Comparison of ENCODE assay signal across 8 cellular contexts in the genomic region with DNA sequence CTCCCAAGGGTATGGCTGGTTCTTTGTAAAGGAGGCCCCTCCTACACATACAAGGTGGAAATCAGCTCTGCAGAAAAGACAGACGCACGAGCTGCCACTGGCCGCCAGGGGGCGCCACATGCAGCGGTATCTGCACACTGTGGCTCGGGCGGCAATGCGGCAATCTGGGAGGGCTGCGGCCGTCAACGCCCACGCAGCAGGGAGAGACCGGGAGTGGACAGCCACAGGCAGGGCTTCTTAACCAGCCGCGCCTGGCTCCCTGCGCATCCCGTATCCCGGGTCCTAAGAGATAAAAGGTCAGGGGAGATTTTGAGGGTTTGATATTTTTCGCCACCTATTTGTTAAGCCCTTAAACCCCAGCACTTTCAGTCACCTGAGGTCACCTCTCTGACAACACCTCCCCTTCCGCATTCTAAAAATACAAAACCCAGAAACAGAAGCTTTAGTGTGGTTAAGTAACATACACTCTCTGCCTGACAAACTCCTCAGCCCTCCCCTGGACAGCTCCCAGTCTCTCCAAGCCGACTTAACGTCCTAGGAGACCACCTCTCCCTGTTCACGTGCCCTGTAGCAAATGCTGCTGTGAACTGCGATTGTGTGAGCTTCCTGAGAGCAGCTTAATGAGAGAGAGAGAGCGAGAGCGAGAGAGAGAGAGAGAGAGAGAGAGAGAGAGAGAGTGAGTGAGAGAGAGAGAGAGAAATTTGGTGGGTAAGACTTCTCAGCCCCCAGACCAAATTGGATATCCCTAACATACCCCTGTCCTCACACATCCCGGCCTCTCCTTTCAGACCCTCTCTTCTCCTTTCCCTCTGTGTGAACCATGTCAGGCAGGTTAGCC. TPM values are rescaled to one million over a fixed set of nuclear protein-coding genes. Genes with fewer than 3 reads are reported as not detected.
DNase-seq lines count a peak whose midpoint lies in the region; ATAC-seq and TF ChIP-seq lines count a peak whose summit lies in the region.

No MANE protein-coding gene starts in this region.

- H3K4me1 ChIP-seq in cardiac muscle cell (ENCODE audit: low read depth) (no peaks in the 10 kb centered on the region), vagina (no peaks in the 10 kb centered on the region)

- H3K9me3 ChIP-seq in cardiac muscle cell (ENCODE audit: low read depth) (no peaks in the 10 kb centered on the region), vagina (no peaks in the 10 kb centered on the region)

- H3K27ac Mint-ChIP-seq in activated naive CD8-positive, alpha-beta T cell treated with anti-CD3 and anti-CD28 coated beads, Interleukin-2, amount 10 ng/mL, durations not matched to agents 7 days and 5 days: peak overlapping the region; percentile 90
- no peak overlapping the region for H3K27ac Mint-ChIP-seq in progenitor cell of endocrine pancreas

- H3K27me3 ChIP-seq in cardiac muscle cell: peaks cover 70% of the 10 kb centered on the region
- H3K27me3 ChIP-seq in vagina: no peaks in the 10 kb centered on the region

- TF ChIP-seq POLR2A in NB4 (IDR thresholded peaks at IDR 0.05; ENCODE audit: extremely low read depth, insufficient read length) (no peak), vagina (IDR thresholded peaks at IDR 0.05) (no peak)

- H3K27me3 Mint-ChIP-seq in activated naive CD8-positive, alpha-beta T cell treated with anti-CD3 and anti-CD28 coated beads, Interleukin-2, amount 10 ng/mL, durations not matched to agents 7 days and 5 days: peaks cover 3% of the 10 kb centered on the region
- peaks cover 91% of the 10 kb centered on the region for H3K27me3 Mint-ChIP-seq in progenitor cell of endocrine pancreas

- H3K4me3 ChIP-seq in NB4 (ENCODE audit: low read depth, low read length): no peak overlapping the region
- H3K4me3 ChIP-seq in cardiac muscle cell: no peak overlapping the region
- peak overlapping the region in 1 of 2 donors; percentile 23 for H3K4me3 ChIP-seq in vagina

- H3K36me3 ChIP-seq in cardiac muscle cell (no peaks in the 10 kb centered on the region), vagina (no peaks in the 10 kb centered on the region)

- H3K4me1 Mint-ChIP-seq in activated naive CD8-positive, alpha-beta T cell treated with anti-CD3 and anti-CD28 coated beads, Interleukin-2, amount 10 ng/mL, durations not matched to agents 7 days and 5 days: peaks cover 27% of the 10 kb centered on the region
- peaks cover 4% of the 10 kb centered on the region for H3K4me1 Mint-ChIP-seq in progenitor cell of endocrine pancreas (ENCODE audit: low read depth)

- peaks cover 11% of the 10 kb centered on the region for H3K36me3 Mint-ChIP-seq in activated naive CD8-positive, alpha-beta T cell treated with anti-CD3 and anti-CD28 coated beads, Interleukin-2, amount 10 ng/mL, durations not matched to agents 7 days and 5 days
- no peaks in the 10 kb centered on the region for H3K36me3 Mint-ChIP-seq in progenitor cell of endocrine pancreas (ENCODE audit: insufficient read depth)

- TF ChIP-seq CTCF in GM12872 (IDR thresholded peaks at IDR 0.05; ENCODE audit: insufficient read depth, low read depth, low read length) (peak; percentile 94), NB4 (IDR thresholded peaks at IDR 0.05; ENCODE audit: low read depth, low read length) (peak; percentile 84), cardiac muscle cell (IDR thresholded peaks at IDR 0.05; ENCODE audit: low read depth, low read length) (peak; percentile 95), progenitor cell of endocrine pancreas (IDR thresholded peaks at IDR 0.05; ENCODE audit: unreplicated experiment) (peak; percentile 99), vagina (IDR thresholded peaks at IDR 0.05) (peak; percentile 69 to 87 (median 84))

- POLR2A ChIA-PET in activated naive CD8-positive, alpha-beta T cell treated with anti-CD3 and anti-CD28 coated beads, Interleukin-2, amount 10 ng/mL, durations not matched to agents 7 days and 5 days (lab: Charles Lee): interaction anchor here (0.6 to 2.8 kb wide), 23 partner anchors 11 to 412 kb away, joined by 3 to 46 read pairs (median 5); a partner anchor contains a TSS

- peaks cover 3% of the 10 kb centered on the region for H3K9me3 Mint-ChIP-seq in activated naive CD8-positive, alpha-beta T cell treated with anti-CD3 and anti-CD28 coated beads, Interleukin-2, amount 10 ng/mL, durations not matched to agents 7 days and 5 days
- no peaks in the 10 kb centered on the region for H3K9me3 Mint-ChIP-seq in progenitor cell of endocrine pancreas (ENCODE audit: low read depth)

- peak overlapping the region; percentile 86 for H3K4me3 Mint-ChIP-seq in activated naive CD8-positive, alpha-beta T cell treated with anti-CD3 and anti-CD28 coated beads, Interleukin-2, amount 10 ng/mL, durations not matched to agents 7 days and 5 days
- H3K4me3 Mint-ChIP-seq in progenitor cell of endocrine pancreas (ENCODE audit: low read depth): peak overlapping the region; percentile 32

- ATAC-seq in HG02610 (IDR thresholded peaks at IDR 0.05; ENCODE audit: unreplicated experiment): peak; percentile 63
- ATAC-seq in activated naive CD8-positive, alpha-beta T cell treated with anti-CD3 and anti-CD28 coated beads, Interleukin-2, amount 10 ng/mL, durations not matched to agents 7 days and 5 days (ENCODE audit: low read depth): peak; percentile 88

- DNase-seq in NB4 (ENCODE audit: low read depth): peak; percentile 87
- peak; percentile 93 for DNase-seq in SKM-1 treated with dmso at 0.1 percent for 144 hours (lab: John Stamatoyannopoulos, UW; ENCODE audit: unreplicated experiment)
- peak; percentile 97 for DNase-seq in activated naive CD8-positive, alpha-beta T cell treated with anti-CD3 and anti-CD28 coated beads, Interleukin-2, amount 10 ng/mL, durations not matched to agents 7 days and 5 days
- peak; percentile 89 to 93 for DNase-seq in cardiac muscle cell (ENCODE audit: low read depth in 1 of 2, low spot score in 1 of 2)
- peak; percentile 85 for DNase-seq in progenitor cell of endocrine pancreas (ENCODE audit: low spot score, unreplicated experiment)
- DNase-seq in vagina (ENCODE audit: extremely low spot score in 2 of 2): no peak

- H3K27ac ChIP-seq in cardiac muscle cell (no peak overlapping the region), vagina (no peak overlapping the region)

- intact Hi-C loops in vagina (cut with DNase I): loop anchor here (5.0 kb wide), 1 partner anchor 163 kb away; no protein-coding TSS in a partner anchor

RNA-seq across cellular contexts. Expression of a gene that starts 13.5 kb away (rescaled TPM):
- 1 to 10 TPM; 1.1 to 1.6 TPM for total RNA-seq in activated naive CD8-positive, alpha-beta T cell treated with anti-CD3 and anti-CD28 coated beads, Interleukin-2, amount 10 ng/mL, durations not matched to agents 7 days and 5 days
- total RNA-seq in cardiac muscle cell: 0.03 and 0.28 TPM in 2 replicates
- polyA plus RNA-seq in cardiac muscle cell: 0.17 TPM in 1 of 2 replicates, not detected in the other
- total RNA-seq in progenitor cell of endocrine pancreas: 0.05 TPM in 1 of 2 replicates, not detected in the other
- 0.74 TPM for total RNA-seq in vagina

RNA-seq across cellular contexts. Expression of a gene that starts 55.1 kb away (rescaled TPM):
- 10 to 100 TPM; 68.4 to 74.0 TPM for total RNA-seq in activated naive CD8-positive, alpha-beta T cell treated with anti-CD3 and anti-CD28 coated beads, Interleukin-2, amount 10 ng/mL, durations not matched to agents 7 days and 5 days
- total RNA-seq in cardiac muscle cell: 0.09 TPM in 1 of 2 replicates, not detected in the other
- not detected in 2 replicates for polyA plus RNA-seq in cardiac muscle cell
- total RNA-seq in progenitor cell of endocrine pancreas: 0.72 and 0.75 TPM in 2 replicates
- total RNA-seq in vagina: 8.1 TPM

Comparison
In these comparisons a context has a peak if more than half of its experiments do, and no peak if none do; other contexts are left out.
1. DNase-seq: peak in NB4 (single experiment), SKM-1 treated with dmso at 0.1 percent for 144 hours (single experiment), activated naive CD8-positive, alpha-beta T cell treated with anti-CD3 and anti-CD28 coated beads, Interleukin-2, amount 10 ng/mL, durations not matched to agents 7 days and 5 days (single experiment), cardiac muscle cell (2 of 2) and progenitor cell of endocrine pancreas (single experiment); none in vagina (0 of 2).
2. Peak in every context shown above with its lines, with median percentiles within 50 percentile points of each other: CTCF ChIP-seq.